25 cellular contexts compared by ENCODE assay signal in genomic region chr11:94853836-94854235, GRCh38.
"Had no signal": no experiment of that assay in that cellular context is flagged by ENCODE, and none has a peak within 500 bp of the region (broad histone marks: within the 10 kb centered on the region; RNA-seq: fewer than 3 reads in every experiment).

No MANE protein-coding gene starts in this region.

- H3K4me3 Mint-ChIP-seq: dendritic cell treated with granulocyte-macrophage colony-stimulating factor and Interleukin-4, amounts not matched to agents 40 ng/mL and 50 ng/mL, for 4 days; immature natural killer cell; mesothelial cell of epicardium; natural killer cell treated with Interleukin-12 subunit alpha and Interleukin-12 subunit beta and Interleukin-15 and Interleukin-18, amount 100 ng/mL, for 72 hours; neural crest cell; stimulated activated effector memory CD8-positive, alpha-beta T cell treated with anti-CD3 and anti-CD28 coated beads, Interleukin-12 subunit alpha, Interleukin-12 subunit beta, amount 100 ng/mL, for 72 hours had no signal

- H3K27me3 Mint-ChIP-seq: dendritic cell treated with granulocyte-macrophage colony-stimulating factor and Interleukin-4, amounts not matched to agents 40 ng/mL and 50 ng/mL, for 4 days; naive B cell; natural killer cell treated with Interleukin-12 subunit alpha and Interleukin-12 subunit beta and Interleukin-15 and Interleukin-18, amount 100 ng/mL, for 72 hours; progenitor cell of endocrine pancreas had no signal

- H3K36me3 ChIP-seq: neutrophil, uterus had no signal

- H3K27ac ChIP-seq: neutrophil, pancreas, sigmoid colon, thoracic aorta, transverse colon, upper lobe of right lung, uterus had no signal

- H3K27ac Mint-ChIP-seq: dendritic cell treated with granulocyte-macrophage colony-stimulating factor and Interleukin-4, amounts not matched to agents 40 ng/mL and 50 ng/mL, for 4 days; immature natural killer cell; mesothelial cell of epicardium; natural killer cell treated with Interleukin-12 subunit alpha and Interleukin-12 subunit beta and Interleukin-15 and Interleukin-18, amount 100 ng/mL, for 72 hours; progenitor cell of endocrine pancreas; stimulated activated effector memory CD8-positive, alpha-beta T cell treated with anti-CD3 and anti-CD28 coated beads, Interleukin-12 subunit alpha, Interleukin-12 subunit beta, amount 100 ng/mL, for 72 hours had no signal

- ATAC-seq: mucosa of descending colon; natural killer cell treated with Interleukin-12 subunit alpha and Interleukin-12 subunit beta and Interleukin-15 and Interleukin-18, amount 100 ng/mL, for 72 hours; pancreas had no signal

- H3K9me3 Mint-ChIP-seq: dendritic cell treated with granulocyte-macrophage colony-stimulating factor and Interleukin-4, amounts not matched to agents 40 ng/mL and 50 ng/mL, for 4 days; immature natural killer cell; naive B cell; natural killer cell treated with Interleukin-12 subunit alpha and Interleukin-12 subunit beta and Interleukin-15 and Interleukin-18, amount 100 ng/mL, for 72 hours; stimulated activated effector memory CD8-positive, alpha-beta T cell treated with anti-CD3 and anti-CD28 coated beads, Interleukin-12 subunit alpha, Interleukin-12 subunit beta, amount 100 ng/mL, for 72 hours had no signal

- H3K4me3 ChIP-seq: lung, mucosa of descending colon, pancreas, right atrium auricular region, sigmoid colon, thoracic aorta, transverse colon, upper lobe of right lung, uterus had no signal

- H3K27me3 ChIP-seq: neutrophil, pancreas, right atrium auricular region, sigmoid colon, transverse colon, upper lobe of right lung, uterus had no signal

- H3K4me1 ChIP-seq: pancreas, transverse colon, upper lobe of right lung, uterus had no signal

- H3K4me1 Mint-ChIP-seq: immature natural killer cell; stimulated activated effector memory CD8-positive, alpha-beta T cell treated with anti-CD3 and anti-CD28 coated beads, Interleukin-12 subunit alpha, Interleukin-12 subunit beta, amount 100 ng/mL, for 72 hours had no signal

- H3K36me3 Mint-ChIP-seq: stimulated activated effector memory CD8-positive, alpha-beta T cell treated with anti-CD3 and anti-CD28 coated beads, Interleukin-12 subunit alpha, Interleukin-12 subunit beta, amount 100 ng/mL, for 72 hours had no signal

- DNase-seq: cerebellar nuclear complex; effector memory CD4-positive, alpha-beta T cell; hypothalamus; immature natural killer cell; mesenchymal stem cell; mucosa of descending colon; naive B cell; pancreas; sigmoid colon; stimulated activated CD4-positive, alpha-beta T cell treated with anti-CD3 and anti-CD28 coated beads, Interleukin-2, amount 100 ng/mL, for 24 hours; stimulated activated CD4-positive, alpha-beta T cell treated with anti-CD3 and anti-CD28 coated beads, Interleukin-4, amount 100 ng/mL, for 24 hours; stimulated activated naive CD4-positive, alpha-beta T cell treated with Interleukin-2 at 50 U/mL for 16 hours; transverse colon; upper lobe of right lung; uterus had no signal

- H3K9me3 ChIP-seq: mucosa of descending colon, neutrophil, pancreas, right atrium auricular region, sigmoid colon, thoracic aorta, transverse colon, upper lobe of right lung, uterus had no signal
